In genomic region chr3:11566916-11567315, GRCh38 we compare ENCODE assay signal across 12 cellular contexts.
DNase-seq lines count a peak whose midpoint lies in the region; ATAC-seq and TF ChIP-seq lines count a peak whose summit lies in the region.
"Had no signal": no experiment of that assay in that cellular context is flagged by ENCODE, and none has a peak within 500 bp of the region (broad histone marks: within the 10 kb centered on the region; RNA-seq: fewer than 3 reads in every experiment).

No MANE protein-coding gene starts in this region.

- TF ChIP-seq POLR2A in esophagus muscularis mucosa (IDR thresholded peaks at IDR 0.05; ENCODE audit: low read depth) (no peak), gastrocnemius medialis (IDR thresholded peaks at IDR 0.05) (no peak)

- peaks cover 0 to 50% (median 41%) of the 10 kb centered on the region in 4 donors for H3K36me3 ChIP-seq in esophagus muscularis mucosa
- no peaks in the 10 kb centered on the region for H3K36me3 ChIP-seq in gastrocnemius medialis

- peak overlapping the region in 3 of 4 donors; percentile 80 to 89 (median 87) for H3K27ac ChIP-seq in esophagus muscularis mucosa (replicated peaks in 1 of 4)
- H3K27ac ChIP-seq in gastrocnemius medialis, result peak overlapping the region; percentile 88 to 90 (median 88)

- no peak overlapping the region for H3K4me3 ChIP-seq in GM12875 (ENCODE audit: low read depth, low read length)
- no peak overlapping the region for H3K4me3 ChIP-seq in esophagus muscularis mucosa
- no peak overlapping the region for H3K4me3 ChIP-seq in gastrocnemius medialis
- H3K4me3 ChIP-seq: body of pancreas had no signal

- no peaks in the 10 kb centered on the region for H3K9me3 ChIP-seq in esophagus muscularis mucosa
- no peaks in the 10 kb centered on the region for H3K9me3 ChIP-seq in gastrocnemius medialis
- H3K9me3 ChIP-seq: body of pancreas had no signal

- DNase-seq in NAMALWA (ENCODE audit: low spot score) (peak; percentile 18), esophagus muscularis mucosa (ENCODE audit: extremely low spot score) (no peak), gastrocnemius medialis (no peak), HPDE6-E6E7 (ENCODE audit: extremely low spot score) (no peak), NCI-H2227 treated with DMSO at 0.1 percent for 48 hours (lab: John Stamatoyannopoulos, UW) (no peak)
- DNase-seq: activated CD8-positive, alpha-beta memory T cell treated with anti-CD3 and anti-CD28 coated beads, Interleukin-2, amount 50 U/mL, for 4 hours; body of pancreas; NCI-H2171; stimulated activated CD4-positive, alpha-beta T cell treated with anti-CD3 and anti-CD28 coated beads, Interleukin-12 subunit alpha, Interleukin-12 subunit beta, amount 100 ng/mL, for 4 hours; stimulated activated CD8-positive, alpha-beta memory T cell treated with anti-CD3 and anti-CD28 coated beads, Interleukin-4, amount 100 ng/mL, for 48 hours had no signal

- intact Hi-C loops in esophagus muscularis mucosa (cut with DNase I) (no loop called here), gastrocnemius medialis (cut with DNase I; ENCODE audit: low total_unique reads) (no loop called here)

- H3K4me1 ChIP-seq in esophagus muscularis mucosa (peaks cover 51 to 84% (median 78%) of the 10 kb centered on the region in 4 donors), gastrocnemius medialis (peaks cover 41 to 58% of the 10 kb centered on the region in 2 donors)
- H3K4me1 ChIP-seq: body of pancreas had no signal

- in situ Hi-C loops in gastrocnemius medialis (cut with MboI; ENCODE audit: low sequenced_read_pairs in 4 of 4), result no loop called here

- no peak for ATAC-seq in gastrocnemius medialis
- ATAC-seq in HG03521 (IDR thresholded peaks at IDR 0.05; ENCODE audit: unreplicated experiment), result no peak
- ATAC-seq: body of pancreas had no signal

- TF ChIP-seq CTCF in GM12875 (IDR thresholded peaks at IDR 0.05; ENCODE audit: borderline replicate concordance, insufficient read depth, low read depth, low read length) (0 out of 2 replicates have a peak, but pooled peaks have one; percentile 6), esophagus muscularis mucosa (IDR thresholded peaks at IDR 0.05) (no peak), gastrocnemius medialis (IDR thresholded peaks at IDR 0.05 in 4 of 5, conservative IDR thresholded peaks at IDR 0.05 in 1 of 5) (peak in 1 of 5 experiments; percentile 13)

- 92% methylated on average over 16 of the region's 17 CpGs for WGBS in esophagus muscularis mucosa

- no peak for TF ChIP-seq EP300 in esophagus muscularis mucosa (IDR thresholded peaks at IDR 0.05)

- no peaks in the 10 kb centered on the region for H3K27me3 ChIP-seq in esophagus muscularis mucosa
- no peaks in the 10 kb centered on the region for H3K27me3 ChIP-seq in gastrocnemius medialis
- H3K27me3 ChIP-seq: body of pancreas had no signal
